ENCODE assay signal across 8 cellular contexts in genomic region chr1:165597883-165598675, GRCh38. TPM values are rescaled to one million over a fixed set of nuclear protein-coding genes. Genes with fewer than 3 reads are reported as not detected.
DNase-seq lines count a peak whose midpoint lies in the region; ATAC-seq and TF ChIP-seq lines count a peak whose summit lies in the region.

No MANE protein-coding gene starts in this region.

- no peak overlapping the region for H2BK5ac ChIP-seq in H9 (ENCODE audit: insufficient read length, low read length)

- peak overlapping the region; percentile 76 for H3K9ac ChIP-seq in H9 (ENCODE audit: extremely low read depth, insufficient read length, low read length)

- H3K27ac Mint-ChIP-seq in H9 (peak overlapping the region; percentile 57 to 96 (median 95)), neural crest cell (ENCODE audit: unreplicated experiment) (peak overlapping the region; percentile 96)

- H3K4me3 Mint-ChIP-seq in H9 (peak overlapping the region; percentile 85 to 97), neural crest cell (peak overlapping the region; percentile 95)

- H3K27me3 ChIP-seq in H9 (ENCODE audit: insufficient read depth, low read length) (no peaks in the 10 kb centered on the region), foreskin keratinocyte (peaks cover 24% of the 10 kb centered on the region), stomach (peaks cover 0 to 26% (median 0%) of the 10 kb centered on the region in 3 donors)

- WGBS in H9 (ENCODE audit: extremely low coverage, insufficient read length, low lambda C conversion rate): no CpG with 5 or more reads among the region's 38 CpGs
- 0% methylated on average over 26 to 38 of the region's 38 CpGs for WGBS in stomach, 5 donors

- no peak overlapping the region for H2BK20ac ChIP-seq in H9 (ENCODE audit: low read depth, low read length, poor library complexity, severe bottlenecking)

- peak overlapping the region; percentile 54 for H3K18ac ChIP-seq in H9 (ENCODE audit: insufficient read length, low read depth, low read length)

- H3K9me3 Mint-ChIP-seq in H9: no peaks in the 10 kb centered on the region
- no peaks in the 10 kb centered on the region for H3K9me3 Mint-ChIP-seq in neural crest cell

- no peak overlapping the region for H3K4ac ChIP-seq in H9 (ENCODE audit: low read depth, low read length)

- H3K4me2 ChIP-seq in H9 (ENCODE audit: insufficient read depth, insufficient read length, low read length): peak overlapping the region; percentile 85

- no peak overlapping the region for H4K91ac ChIP-seq in H9 (ENCODE audit: insufficient read length, low read depth, low read length)

- H4K8ac ChIP-seq in H9 (replicated peaks; ENCODE audit: insufficient read length, low read depth, low read length): no peak overlapping the region

- H2AK5ac ChIP-seq in H9 (ENCODE audit: insufficient read length, low read length): no peak overlapping the region

- H3K4me1 Mint-ChIP-seq in H9: peaks cover 29 to 34% of the 10 kb centered on the region in 2 experiments
- H3K4me1 Mint-ChIP-seq in neural crest cell: peaks cover 33% of the 10 kb centered on the region

- H3K36me3 Mint-ChIP-seq in H9 (ENCODE audit: insufficient read depth in 1 of 3, low read depth in 3 of 3) (no peaks in the 10 kb centered on the region), neural crest cell (ENCODE audit: low read depth) (no peaks in the 10 kb centered on the region)

- ATAC-seq in foreskin keratinocyte: peak; percentile 97

- H3K56ac ChIP-seq in H9 (ENCODE audit: insufficient read length, low read depth, low read length): no peak overlapping the region

- H3K36me3 ChIP-seq in stomach: no peaks in the 10 kb centered on the region

- no peak overlapping the region for H2BK120ac ChIP-seq in H9 (ENCODE audit: low read depth, low read length, poor library complexity, severe bottlenecking)

- H3K4me1 ChIP-seq in H9 (ENCODE audit: insufficient read depth, low read length) (no peaks in the 10 kb centered on the region), foreskin keratinocyte (peaks cover 4% of the 10 kb centered on the region), stomach (peaks cover 5 to 29% (median 14%) of the 10 kb centered on the region in 4 donors)

- peak overlapping the region; percentile 72; the same call in 1 of the 2 replicates for H3K14ac ChIP-seq in H9 (ENCODE audit: insufficient read depth, low read length)

- H3K27me3 Mint-ChIP-seq in H9 (ENCODE audit: low read depth): peaks cover 2% of the 10 kb centered on the region
- H3K27me3 Mint-ChIP-seq in neural crest cell (ENCODE audit: low read depth): peaks cover 36% of the 10 kb centered on the region

- TF ChIP-seq CTCF in H9 (conservative IDR thresholded peaks at IDR 0.05) (no peak), foreskin keratinocyte (conservative IDR thresholded peaks at IDR 0.05) (no peak), neural crest cell (conservative IDR thresholded peaks at IDR 0.05) (no peak), stomach (IDR thresholded peaks at IDR 0.05) (no peak)

- no peaks in the 10 kb centered on the region for H3K79me2 ChIP-seq in H9 (ENCODE audit: insufficient read depth, low read length)

- peaks cover 4% of the 10 kb centered on the region for H3K23me2 ChIP-seq in H9 (ENCODE audit: insufficient read length, low read depth, low read length, poor library complexity, severe bottlenecking)

- no peaks in the 10 kb centered on the region for H4K20me1 ChIP-seq in H9 (ENCODE audit: control insufficient read depth, insufficient read depth, insufficient read length)

- TF ChIP-seq POLR2A in stomach (IDR thresholded peaks at IDR 0.05): no peak

- intact Hi-C loops in stomach (cut with DNase I; ENCODE audit: low total_unique reads): no loop called here

- no peak overlapping the region for H4K5ac ChIP-seq in H9 (ENCODE audit: insufficient read length, low read depth, low read length)

- no peak overlapping the region for H2BK12ac ChIP-seq in H9 (ENCODE audit: insufficient read length, low read depth, low read length)

- H3K4me3 ChIP-seq in stomach: peak overlapping the region; percentile 49 to 66 (median 53)

- peak overlapping the region; percentile 9 for H3K27ac ChIP-seq in H9 (ENCODE audit: insufficient read length, low read depth, low read length)
- H3K27ac ChIP-seq in foreskin keratinocyte: peak overlapping the region; percentile 65
- H3K27ac ChIP-seq in stomach: peak overlapping the region; percentile 78 to 88 (median 85)

- H2BK15ac ChIP-seq in H9 (ENCODE audit: low read depth, low read length): no peak overlapping the region

- H3K79me1 ChIP-seq in H9 (ENCODE audit: insufficient read depth, low read depth, low read length, poor library complexity, severe bottlenecking): no peaks in the 10 kb centered on the region

- no peak for TF ChIP-seq EP300 in stomach (IDR thresholded peaks at IDR 0.05)

- DNase-seq in ELR (ENCODE audit: low read depth) (peak; percentile 97), H9 (peak; percentile 96), M059J (ENCODE audit: low read depth) (peak; percentile 97), SHP77 (lab: John Stamatoyannopoulos, UW) (peak; percentile 96 to 98), foreskin keratinocyte (peak; percentile 90 to 96), neural crest cell (ENCODE audit: low read depth, low spot score) (peak; percentile 94), stomach (peak; percentile 97)
- DNase-seq in activated gamma-delta T cell treated with anti-CD3 and anti-CD28 coated beads, Interleukin-2, amount 50 U/mL, for 16 hours (ENCODE audit: low read depth): peak; percentile 90

- H3K9me3 ChIP-seq in H9 (ENCODE audit: control insufficient read depth, low read depth, low read length) (no peaks in the 10 kb centered on the region), stomach (no peaks in the 10 kb centered on the region)

- H3T11ph ChIP-seq in H9 (ENCODE audit: low read length): no peak overlapping the region

- peak overlapping the region; percentile 40 for H2AFZ ChIP-seq in H9 (ENCODE audit: low read length)

- no peak overlapping the region for H3K23ac ChIP-seq in H9 (ENCODE audit: insufficient read length, low read depth, low read length)

RNA-seq across cellular contexts. Expression of gene MGST3, which starts 33.0 kb away (rescaled TPM):
- total RNA-seq in H9 (2021) (87.7 and 94.7 TPM in 2 replicates), foreskin keratinocyte (129 and 158 TPM in 2 replicates), neural crest cell (94.2 and 100.0 TPM in 2 replicates), stomach (100 to 1,000 TPM in 4 of 5 donors, 10 to 100 TPM in 1; 46.1 to 310 (median 120) TPM)
- 89.6 and 99.6 TPM in 2 replicates for total RNA-seq in M059J (2014; rRNA removed; shearing (Covaris generic))
- polyA plus RNA-seq in foreskin keratinocyte (181 and 225 TPM in 2 replicates), stomach (100 to 1,000 TPM; 107 to 178 (median 127) TPM)

RNA-seq across cellular contexts. Expression of gene LRRC52, which starts 54.3 kb away (rescaled TPM):
- not detected in 2 replicates for total RNA-seq in H9 (2021)
- not detected in 2 replicates for total RNA-seq in M059J (2014; rRNA removed; shearing (Covaris generic))
- total RNA-seq in foreskin keratinocyte: not detected in 2 replicates
- polyA plus RNA-seq in foreskin keratinocyte: not detected in 2 replicates
- not detected in 2 replicates for total RNA-seq in neural crest cell
- total RNA-seq in stomach: not detected
- polyA plus RNA-seq in stomach: not detected

Comparison
In these comparisons a context has a peak if more than half of its experiments do, and no peak if none do; other contexts are left out.
1. Peak in every context shown above with its lines: DNase-seq, ATAC-seq, H3K4me3 ChIP-seq and H3K27ac ChIP-seq.
2. H3K27ac ChIP-seq: peak in every context shown above with its lines; median percentile 85 in stomach; 65 in foreskin keratinocyte; 9 in H9.